Comparison of ENCODE assay signal across 26 cellular contexts in genomic region chr21:22374218-22374969, GRCh38.
A peak's percentile ranks its signal among the peaks of the same experiment; 100 is the strongest.
DNase-seq lines count a peak whose midpoint lies in the region; ATAC-seq and TF ChIP-seq lines count a peak whose summit lies in the region.
"Had no signal": no experiment of that assay in that cellular context is flagged by ENCODE, and none has a peak within 500 bp of the region (broad histone marks: within the 10 kb centered on the region; RNA-seq: fewer than 3 reads in every experiment).

No MANE protein-coding gene starts in this region.

- H3K27ac Mint-ChIP-seq in neural progenitor cell, result no peak overlapping the region
- H3K27ac Mint-ChIP-seq in naive thymus-derived CD4-positive, alpha-beta T cell, result no peak overlapping the region
- H3K27ac Mint-ChIP-seq in glutamatergic neuron (ENCODE audit: unreplicated experiment), result no peak overlapping the region
- H3K27ac Mint-ChIP-seq: activated CD4-positive, alpha-beta T cell treated with anti-CD3 and anti-CD28 coated beads, Interleukin-2, amount 10 ng/mL, durations not matched to agents 7 days and 5 days; activated naive CD4-positive, alpha-beta T cell treated with anti-CD3 and anti-CD28 coated beads for 36 hours; immature natural killer cell; stimulated activated memory B cell treated with anti-CD40 and anti-IgM and Interleukin-4, amounts not matched to agents 10 μg/mL and 1 μg/mL and 100 μg/mL, for 72 hours had no signal

- peak overlapping the region; percentile 70 for H3K27ac ChIP-seq in hepatocyte
- no peak overlapping the region for H3K27ac ChIP-seq in neural progenitor cell
- no peak overlapping the region for H3K27ac ChIP-seq in naive thymus-derived CD4-positive, alpha-beta T cell (ENCODE audit: low read depth, low read length)
- H3K27ac ChIP-seq: BLaER1 treated with 17β-estradiol and CSF1 and Interleukin-3, amounts not matched to agents 10 nM and 100 nM; coronary artery; esophagus muscularis mucosa; VCaP had no signal

- DNase-seq in ELF-1 (ENCODE audit: low read depth, low spot score) (peak; percentile 49), NCI-H146 (lab: John Stamatoyannopoulos, UW) (peak; percentile 65), hepatocyte (ENCODE audit: low spot score) (peak; percentile 68), neural progenitor cell (ENCODE audit: low spot score) (peak; percentile 68), glutamatergic neuron (no peak)
- no peak for DNase-seq in stimulated activated CD4-positive, alpha-beta T cell treated with anti-CD3 and anti-CD28 coated beads, Interleukin-2, amount 100 ng/mL, for 48 hours
- DNase-seq in naive thymus-derived CD4-positive, alpha-beta T cell, result no peak
- DNase-seq: activated CD4-positive, alpha-beta T cell treated with anti-CD3 and anti-CD28 coated beads, Interleukin-2, amount 10 ng/mL, durations not matched to agents 7 days and 5 days; activated naive CD4-positive, alpha-beta T cell treated with anti-CD3 and anti-CD28 coated beads for 36 hours; Calu3; DND-41; foreskin melanocyte; H7; immature natural killer cell; NCI-H1092; NCI-H2081 treated with DMSO at 0.1 percent for 48 hours; NCI-H524; occipital lobe; SK-N-SH; stimulated activated CD4-positive, alpha-beta T cell treated with anti-CD3 and anti-CD28 coated beads, Interleukin-4, amount 100 ng/mL, for 1 hour had no signal

- POLR2A ChIA-PET in naive thymus-derived CD4-positive, alpha-beta T cell (lab: Charles Lee), result no interaction called here

- intact Hi-C loops in naive thymus-derived CD4-positive, alpha-beta T cell (cut with micrococcal nuclease), result no loop called here

- H4K20me1 ChIP-seq in hepatocyte (ENCODE audit: insufficient read depth, poor library complexity, severe bottlenecking), result no peaks in the 10 kb centered on the region
- no peaks in the 10 kb centered on the region for H4K20me1 ChIP-seq in neural progenitor cell (ENCODE audit: low read depth)
- H4K20me1 ChIP-seq: BLaER1 treated with 17β-estradiol and CSF1 and Interleukin-3, amounts not matched to agents 10 nM and 100 nM had no signal

- TF ChIP-seq CTCF in hepatocyte (IDR thresholded peaks at IDR 0.05; ENCODE audit: poor library complexity) (no peak), neural progenitor cell (IDR thresholded peaks at IDR 0.05) (no peak), glutamatergic neuron (IDR thresholded peaks at IDR 0.05; ENCODE audit: partially characterized antibody, unreplicated experiment) (no peak)

- H3K9me3 ChIP-seq in hepatocyte (ENCODE audit: low read depth) (no peaks in the 10 kb centered on the region), neural progenitor cell (ENCODE audit: low read depth) (no peaks in the 10 kb centered on the region)
- no peaks in the 10 kb centered on the region for H3K9me3 ChIP-seq in naive thymus-derived CD4-positive, alpha-beta T cell (ENCODE audit: control insufficient read depth in 2 of 3, low read length in 3 of 3)
- H3K9me3 ChIP-seq: esophagus muscularis mucosa had no signal

- H3K27me3 ChIP-seq in hepatocyte (no peaks in the 10 kb centered on the region), neural progenitor cell (peaks cover 21% of the 10 kb centered on the region)
- H3K27me3 ChIP-seq in naive thymus-derived CD4-positive, alpha-beta T cell (ENCODE audit: control insufficient read depth in 2 of 2, insufficient read depth in 2 of 2, low read length in 2 of 2), result no peaks in the 10 kb centered on the region
- H3K27me3 ChIP-seq: BLaER1 treated with 17β-estradiol and CSF1 and Interleukin-3, amounts not matched to agents 10 nM and 100 nM had no signal

- H3K9me3 Mint-ChIP-seq in neural progenitor cell (peaks cover 4% of the 10 kb centered on the region), glutamatergic neuron (ENCODE audit: unreplicated experiment) (no peaks in the 10 kb centered on the region)
- H3K9me3 Mint-ChIP-seq in naive thymus-derived CD4-positive, alpha-beta T cell, result peaks cover 0 to 8% (median 4%) of the 10 kb centered on the region in 11 donors
- H3K9me3 Mint-ChIP-seq: stimulated activated memory B cell treated with anti-CD40 and anti-IgM and Interleukin-4, amounts not matched to agents 10 μg/mL and 1 μg/mL and 100 μg/mL, for 72 hours had no signal

- H3K79me2 ChIP-seq in hepatocyte, result no peaks in the 10 kb centered on the region
- H3K79me2 ChIP-seq in neural progenitor cell (ENCODE audit: low read depth), result no peaks in the 10 kb centered on the region

- 3% methylated on average over 7 of the region's 7 CpGs for WGBS in hepatocyte (ENCODE audit: low lambda C conversion rate, missing lambda C conversion rate)

- CTCF ChIA-PET in naive thymus-derived CD4-positive, alpha-beta T cell (lab: Charles Lee), result no interaction called here

- H3K4me1 ChIP-seq in hepatocyte (ENCODE audit: insufficient read depth), result peaks cover 16% of the 10 kb centered on the region
- H3K4me1 ChIP-seq in neural progenitor cell, result peaks cover 12% of the 10 kb centered on the region
- no peaks in the 10 kb centered on the region for H3K4me1 ChIP-seq in naive thymus-derived CD4-positive, alpha-beta T cell (ENCODE audit: control insufficient read depth in 2 of 2, insufficient read depth in 2 of 2, low read length in 2 of 2)
- H3K4me1 ChIP-seq: BLaER1 treated with 17β-estradiol and CSF1 and Interleukin-3, amounts not matched to agents 10 nM and 100 nM; esophagus muscularis mucosa had no signal

- H3K4me1 Mint-ChIP-seq in neural progenitor cell (peaks cover 9% of the 10 kb centered on the region), glutamatergic neuron (ENCODE audit: low read depth, unreplicated experiment) (no peaks in the 10 kb centered on the region)
- no peaks in the 10 kb centered on the region for H3K4me1 Mint-ChIP-seq in naive thymus-derived CD4-positive, alpha-beta T cell
- H3K4me1 Mint-ChIP-seq: activated CD4-positive, alpha-beta T cell treated with anti-CD3 and anti-CD28 coated beads, Interleukin-2, amount 10 ng/mL, durations not matched to agents 7 days and 5 days; immature natural killer cell; stimulated activated memory B cell treated with anti-CD40 and anti-IgM and Interleukin-4, amounts not matched to agents 10 μg/mL and 1 μg/mL and 100 μg/mL, for 72 hours had no signal

- no peak overlapping the region for H3K9ac ChIP-seq in neural progenitor cell
- H3K9ac ChIP-seq: BLaER1 treated with 17β-estradiol and CSF1 and Interleukin-3, amounts not matched to agents 10 nM and 100 nM; SK-N-SH had no signal

- H2AFZ ChIP-seq in hepatocyte (peak overlapping the region; percentile 1), neural progenitor cell (replicated peaks) (no peak overlapping the region)

- peak overlapping the region; percentile 32 for H3K4me2 ChIP-seq in hepatocyte
- peak overlapping the region; percentile 60 for H3K4me2 ChIP-seq in neural progenitor cell
- H3K4me2 ChIP-seq: BLaER1 treated with 17β-estradiol and CSF1 and Interleukin-3, amounts not matched to agents 10 nM and 100 nM; SK-N-SH had no signal

- no peaks in the 10 kb centered on the region for H3K9me2 ChIP-seq in hepatocyte (replicated peaks; ENCODE audit: insufficient read depth)
- H3K9me2 ChIP-seq: SK-N-SH had no signal

- H3K27me3 Mint-ChIP-seq in neural progenitor cell (ENCODE audit: insufficient read depth, low read depth) (no peaks in the 10 kb centered on the region), glutamatergic neuron (ENCODE audit: unreplicated experiment) (peaks cover 1% of the 10 kb centered on the region)
- no peaks in the 10 kb centered on the region for H3K27me3 Mint-ChIP-seq in naive thymus-derived CD4-positive, alpha-beta T cell
- H3K27me3 Mint-ChIP-seq: activated CD4-positive, alpha-beta T cell treated with anti-CD3 and anti-CD28 coated beads, Interleukin-2, amount 10 ng/mL, durations not matched to agents 7 days and 5 days; stimulated activated memory B cell treated with anti-CD40 and anti-IgM and Interleukin-4, amounts not matched to agents 10 μg/mL and 1 μg/mL and 100 μg/mL, for 72 hours had no signal

- H3K4me3 Mint-ChIP-seq in neural progenitor cell (no peak overlapping the region), glutamatergic neuron (ENCODE audit: unreplicated experiment) (no peak overlapping the region)
- H3K4me3 Mint-ChIP-seq in naive thymus-derived CD4-positive, alpha-beta T cell, result no peak overlapping the region
- H3K4me3 Mint-ChIP-seq: activated CD4-positive, alpha-beta T cell treated with anti-CD3 and anti-CD28 coated beads, Interleukin-2, amount 10 ng/mL, durations not matched to agents 7 days and 5 days; activated naive CD4-positive, alpha-beta T cell treated with anti-CD3 and anti-CD28 coated beads for 36 hours; immature natural killer cell; stimulated activated memory B cell treated with anti-CD40 and anti-IgM and Interleukin-4, amounts not matched to agents 10 μg/mL and 1 μg/mL and 100 μg/mL, for 72 hours had no signal

- H3K36me3 Mint-ChIP-seq in neural progenitor cell (no peaks in the 10 kb centered on the region), glutamatergic neuron (ENCODE audit: unreplicated experiment) (no peaks in the 10 kb centered on the region)
- no peaks in the 10 kb centered on the region for H3K36me3 Mint-ChIP-seq in naive thymus-derived CD4-positive, alpha-beta T cell
- H3K36me3 Mint-ChIP-seq: stimulated activated memory B cell treated with anti-CD40 and anti-IgM and Interleukin-4, amounts not matched to agents 10 μg/mL and 1 μg/mL and 100 μg/mL, for 72 hours had no signal

- H3K4me3 ChIP-seq in hepatocyte, result no peak overlapping the region
- no peak overlapping the region for H3K4me3 ChIP-seq in neural progenitor cell
- no peak overlapping the region for H3K4me3 ChIP-seq in naive thymus-derived CD4-positive, alpha-beta T cell (ENCODE audit: low read length)
- H3K4me3 ChIP-seq: BLaER1 treated with 17β-estradiol and CSF1 and Interleukin-3, amounts not matched to agents 10 nM and 100 nM; coronary artery; esophagus muscularis mucosa; GM12878 had no signal

- H3K36me3 ChIP-seq in hepatocyte (replicated peaks; ENCODE audit: insufficient read depth, low read depth) (no peaks in the 10 kb centered on the region), neural progenitor cell (no peaks in the 10 kb centered on the region)
- no peaks in the 10 kb centered on the region for H3K36me3 ChIP-seq in naive thymus-derived CD4-positive, alpha-beta T cell (ENCODE audit: control insufficient read depth in 2 of 3, insufficient read depth in 3 of 3, low read length in 3 of 3)
- H3K36me3 ChIP-seq: BLaER1 treated with 17β-estradiol and CSF1 and Interleukin-3, amounts not matched to agents 10 nM and 100 nM; esophagus muscularis mucosa had no signal

- H3F3A ChIP-seq in neural progenitor cell (ENCODE audit: low read depth), result peaks cover 8% of the 10 kb centered on the region

- ATAC-seq in naive thymus-derived CD4-positive, alpha-beta T cell, result no peak
- ATAC-seq: GM12878; stimulated activated memory B cell treated with anti-CD40 and anti-IgM and Interleukin-4, amounts not matched to agents 10 μg/mL and 1 μg/mL and 100 μg/mL, for 72 hours had no signal

Comparison
In these comparisons a context has a peak if more than half of its experiments do, and no peak if none do; other contexts are left out.
1. DNase-seq: peak in ELF-1 (single experiment), NCI-H146 (single experiment), hepatocyte (single experiment) and neural progenitor cell (single experiment); none in stimulated activated CD4-positive, alpha-beta T cell treated with anti-CD3 and anti-CD28 coated beads, Interleukin-2, amount 100 ng/mL, for 48 hours (0 of 2), naive thymus-derived CD4-positive, alpha-beta T cell (0 of 9) and glutamatergic neuron (single experiment).